Comparison of ENCODE assay signal across 4 cellular contexts in the genomic region with DNA sequence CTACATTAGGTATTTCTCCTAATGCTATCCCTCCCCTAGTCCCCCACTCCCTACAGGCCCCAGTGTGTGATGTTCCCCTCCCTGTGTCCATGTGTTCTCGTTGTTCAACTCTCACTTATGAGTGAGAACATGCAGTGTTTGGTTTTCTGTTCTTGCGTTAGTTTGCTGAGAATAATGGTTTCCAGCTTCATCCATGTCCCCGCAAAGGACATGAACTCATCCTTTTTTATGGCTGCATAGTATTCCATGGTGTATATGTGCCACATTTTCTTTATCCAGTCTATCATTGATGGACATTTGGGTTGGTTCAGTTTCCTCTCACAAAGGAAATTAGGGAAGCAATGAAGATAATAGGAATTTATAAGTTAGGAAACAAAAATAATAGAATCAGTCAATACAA. TPM values are rescaled to one million over a fixed set of nuclear protein-coding genes. Genes with fewer than 3 reads are reported as not detected.
"Had no signal": no experiment of that assay in that cellular context is flagged by ENCODE, and none has a peak within 500 bp of the region (broad histone marks: within the 10 kb centered on the region; RNA-seq: fewer than 3 reads in every experiment).

No MANE protein-coding gene starts in this region.

RNA-seq across cellular contexts. Expression of a gene that starts 12.0 kb away (rescaled TPM):
- total RNA-seq: M059J, PC-3, Peyer's patch, SJSA1 had no signal
